In the genomic region with DNA sequence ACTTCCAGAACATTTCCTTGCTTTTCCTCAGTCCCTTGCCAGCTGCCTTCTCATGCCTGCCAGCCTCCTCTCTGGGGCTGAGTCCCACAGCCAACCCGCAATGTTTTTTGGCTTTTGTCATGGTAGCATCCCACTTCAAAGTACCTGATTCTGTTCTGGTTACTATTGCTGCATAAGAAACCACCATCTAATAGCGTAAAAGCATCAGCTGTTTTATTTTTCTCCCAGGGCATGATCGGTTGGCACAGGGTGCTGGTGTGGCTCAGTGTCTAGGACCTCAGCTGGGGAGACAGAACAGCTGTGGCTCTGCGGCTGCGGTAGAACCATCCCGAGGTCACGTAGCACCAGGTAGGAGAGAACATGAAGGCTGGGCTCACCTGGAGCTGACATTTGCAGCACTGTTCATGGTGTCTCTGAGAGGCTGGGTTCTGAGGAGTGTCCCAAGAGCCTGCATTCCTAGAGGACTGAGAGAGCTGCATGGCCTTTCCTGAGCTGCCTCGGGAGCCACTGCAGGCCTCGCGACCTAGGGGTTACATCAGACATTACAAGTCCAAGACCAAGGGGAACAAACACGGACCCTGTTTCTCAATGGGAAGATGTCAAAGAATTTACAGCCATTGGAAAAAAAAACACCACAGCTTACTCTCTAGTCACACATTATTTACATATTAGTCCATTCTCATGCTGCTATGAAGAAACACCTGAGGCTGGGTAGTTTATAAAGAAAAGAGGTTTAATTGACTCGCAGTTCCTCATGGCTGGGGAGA, we compare ENCODE assay signal across 16 cellular contexts. TPM values are rescaled to one million over a fixed set of nuclear protein-coding genes. Genes with fewer than 3 reads are reported as not detected.
DNase-seq lines count a peak whose midpoint lies in the region; ATAC-seq and TF ChIP-seq lines count a peak whose summit lies in the region.
"Had no signal": no experiment of that assay in that cellular context is flagged by ENCODE, and none has a peak within 500 bp of the region (broad histone marks: within the 10 kb centered on the region; RNA-seq: fewer than 3 reads in every experiment).

No MANE protein-coding gene starts in this region.

- H3K4me1 Mint-ChIP-seq in activated T-helper 17 cell treated with anti-CD3 and anti-CD28 coated beads, Interleukin-2, amount 50 U/mL, for 72 hours, result peaks cover 9% of the 10 kb centered on the region
- peaks cover 15 to 46% of the 10 kb centered on the region in 2 donors for H3K4me1 Mint-ChIP-seq in natural killer cell

- intact Hi-C loops in natural killer cell (cut with micrococcal nuclease), result no loop called here

- ATAC-seq in activated T-helper 17 cell treated with anti-CD3 and anti-CD28 coated beads, Interleukin-2, amount 50 U/mL, for 72 hours (replicated peaks), result peak; percentile 53
- ATAC-seq in HG03045 (IDR thresholded peaks at IDR 0.05; ENCODE audit: unreplicated experiment) (no peak), natural killer cell (no peak)
- ATAC-seq: GM12878 had no signal

- DNase-seq in SKM-1 treated with dmso at 0.1 percent for 144 hours (lab: John Stamatoyannopoulos, UW; ENCODE audit: unreplicated experiment), result peak; percentile 43
- no peak for DNase-seq in SKM-1 (lab: John Stamatoyannopoulos, UW; ENCODE audit: unreplicated experiment)
- DNase-seq in CD1c-positive myeloid dendritic cell (ENCODE audit: extremely low spot score), result peak; percentile 44
- DNase-seq in myocyte (ENCODE audit: low read depth), result peak; percentile 29
- no peak for DNase-seq in natural killer cell
- DNase-seq in DMS53 treated with DMSO at 0.1 percent for 48 hours (lab: John Stamatoyannopoulos, UW; ENCODE audit: unreplicated experiment), result no peak
- DNase-seq: activated CD4-positive, alpha-beta T cell treated with anti-CD3 and anti-CD28 coated beads for 1 hour; BE2C; GDM1; stimulated activated CD4-positive, alpha-beta T cell treated with anti-CD3 and anti-CD28 coated beads, Interleukin-2, amount 100 ng/mL, for 48 hours had no signal

- H3K27me3 Mint-ChIP-seq in activated T-helper 17 cell treated with anti-CD3 and anti-CD28 coated beads, Interleukin-2, amount 50 U/mL, for 72 hours, result no peaks in the 10 kb centered on the region
- H3K27me3 Mint-ChIP-seq in natural killer cell (ENCODE audit: low read depth in 2 of 2), result no peaks in the 10 kb centered on the region

- peak overlapping the region; percentile 55 for H3K27ac Mint-ChIP-seq in activated T-helper 17 cell treated with anti-CD3 and anti-CD28 coated beads, Interleukin-2, amount 50 U/mL, for 72 hours
- peak overlapping the region in 1 of 2 donors; percentile 23 for H3K27ac Mint-ChIP-seq in natural killer cell
- H3K27ac Mint-ChIP-seq: activated T-helper 1 cell treated with anti-CD3 and anti-CD28 coated beads, Interleukin-12 subunit alpha, Interleukin-12 subunit beta, Interleukin-2, Interleukin-4 antibody, amounts not matched to agents 30 ng/mL and 10 ng/mL and 1 ng/mL, durations not matched to agents 14 hours and 24 hours and 36 hours had no signal

- peak overlapping the region; percentile 65 for H3K4me3 Mint-ChIP-seq in activated T-helper 17 cell treated with anti-CD3 and anti-CD28 coated beads, Interleukin-2, amount 50 U/mL, for 72 hours
- no peak overlapping the region for H3K4me3 Mint-ChIP-seq in natural killer cell
- H3K4me3 Mint-ChIP-seq: activated T-helper 1 cell treated with anti-CD3 and anti-CD28 coated beads, Interleukin-12 subunit alpha, Interleukin-12 subunit beta, Interleukin-2, Interleukin-4 antibody, amounts not matched to agents 30 ng/mL and 10 ng/mL and 1 ng/mL, durations not matched to agents 14 hours and 24 hours and 36 hours had no signal

- TF ChIP-seq CTCF in natural killer cell (IDR thresholded peaks at IDR 0.05), result no peak

- no peaks in the 10 kb centered on the region for H3K36me3 Mint-ChIP-seq in activated T-helper 17 cell treated with anti-CD3 and anti-CD28 coated beads, Interleukin-2, amount 50 U/mL, for 72 hours (ENCODE audit: low read depth)
- H3K36me3 Mint-ChIP-seq in natural killer cell, result no peaks in the 10 kb centered on the region

- no peaks in the 10 kb centered on the region for H3K9me3 Mint-ChIP-seq in activated T-helper 17 cell treated with anti-CD3 and anti-CD28 coated beads, Interleukin-2, amount 50 U/mL, for 72 hours
- H3K9me3 Mint-ChIP-seq in natural killer cell, result no peaks in the 10 kb centered on the region

RNA-seq across cellular contexts. Expression of gene PRMT2, which starts 8.8 kb away (rescaled TPM):
- 100 to 1,000 TPM in 1 of 2 donors, 10 to 100 TPM in 1; 88.2 to 108 TPM for total RNA-seq in activated T-helper 17 cell treated with anti-CD3 and anti-CD28 coated beads, Interleukin-2, amount 50 U/mL, for 72 hours
- total RNA-seq in myocyte, result 121 and 142 TPM in 2 replicates
- polyA plus RNA-seq in myocyte (2012), result 184 TPM
- total RNA-seq in natural killer cell, result 100 to 1,000 TPM; 122 to 199 (median 170) TPM

RNA-seq across cellular contexts. Expression of gene S100B, which starts 21.8 kb away (rescaled TPM):
- total RNA-seq in activated T-helper 17 cell treated with anti-CD3 and anti-CD28 coated beads, Interleukin-2, amount 50 U/mL, for 72 hours, result not detected
- total RNA-seq in myocyte, result not detected in 2 replicates
- not detected for polyA plus RNA-seq in myocyte (2012)
- 10 to 100 TPM in 1 of 3 donors, 1 to 10 TPM in 1, not detected in 1; 4.0 to 58.9 TPM for total RNA-seq in natural killer cell
- total RNA-seq: A172; activated T-helper 1 cell treated with anti-CD3 and anti-CD28 coated beads, Interleukin-12 subunit alpha, Interleukin-12 subunit beta, Interleukin-2, Interleukin-4 antibody, amounts not matched to agents 30 ng/mL and 10 ng/mL and 1 ng/mL, durations not matched to agents 14 hours and 24 hours and 36 hours; HT-29 had no signal

Comparison
In these comparisons a context has a peak if more than half of its experiments do, and no peak if none do; other contexts are left out.
1. DNase-seq: peak in SKM-1 treated with dmso at 0.1 percent for 144 hours (single experiment), CD1c-positive myeloid dendritic cell (single experiment) and myocyte (single experiment); none in SKM-1 (single experiment), natural killer cell (single experiment) and DMS53 treated with DMSO at 0.1 percent for 48 hours (single experiment).